ENCODE assay signal across 33 cellular contexts in genomic region chr1:187787696-187788095, GRCh38.
"Had no signal": no experiment of that assay in that cellular context is flagged by ENCODE, and none has a peak within 500 bp of the region (broad histone marks: within the 10 kb centered on the region; RNA-seq: fewer than 3 reads in every experiment).

No MANE protein-coding gene starts in this region.

- H3K36me3 Mint-ChIP-seq: activated naive CD8-positive, alpha-beta T cell treated with anti-CD3 and anti-CD28 coated beads for 36 hours; brain; naive thymus-derived CD8-positive, alpha-beta T cell; stimulated activated naive B cell treated with anti-CD40 and anti-IgM and Interleukin-4, amounts not matched to agents 10 μg/mL and 1 μg/mL and 100 μg/mL, for 72 hours had no signal

- H3K4me1 Mint-ChIP-seq: activated naive CD8-positive, alpha-beta T cell treated with anti-CD3 and anti-CD28 coated beads for 36 hours; brain; naive thymus-derived CD8-positive, alpha-beta T cell; stimulated activated naive B cell treated with anti-CD40 and anti-IgM and Interleukin-4, amounts not matched to agents 10 μg/mL and 1 μg/mL and 100 μg/mL, for 72 hours had no signal

- H3K4me3 Mint-ChIP-seq: activated naive CD4-positive, alpha-beta T cell treated with anti-CD3 and anti-CD28 coated beads for 36 hours; activated naive CD8-positive, alpha-beta T cell treated with anti-CD3 and anti-CD28 coated beads for 36 hours; activated T-helper 1 cell treated with anti-CD3 and anti-CD28 coated beads, Interleukin-12 subunit alpha, Interleukin-12 subunit beta, Interleukin-2, Interleukin-4 antibody, amounts not matched to agents 30 ng/mL and 10 ng/mL and 1 ng/mL, durations not matched to agents 14 hours and 24 hours and 36 hours; brain; naive thymus-derived CD8-positive, alpha-beta T cell; stimulated activated naive B cell treated with anti-CD40 and anti-IgM and Interleukin-4, amounts not matched to agents 10 μg/mL and 1 μg/mL and 100 μg/mL, for 72 hours; T-helper 1 cell treated with Interleukin-12 subunit alpha and Interleukin-12 subunit beta and Interleukin-4 antibody, amounts not matched to agents 30 μg/mL and 1 μg/mL, for 36 hours had no signal

- H3K9me3 Mint-ChIP-seq: activated naive CD4-positive, alpha-beta T cell treated with anti-CD3 and anti-CD28 coated beads for 36 hours; activated naive CD8-positive, alpha-beta T cell treated with anti-CD3 and anti-CD28 coated beads for 36 hours; activated T-helper 1 cell treated with anti-CD3 and anti-CD28 coated beads, Interleukin-12 subunit alpha, Interleukin-12 subunit beta, Interleukin-2, Interleukin-4 antibody, amounts not matched to agents 30 ng/mL and 10 ng/mL and 1 ng/mL, durations not matched to agents 14 hours and 24 hours and 36 hours; T-helper 1 cell treated with Interleukin-12 subunit alpha and Interleukin-12 subunit beta and Interleukin-4 antibody, amounts not matched to agents 30 μg/mL and 1 μg/mL, for 36 hours had no signal

- H3K27me3 ChIP-seq: adrenal gland, ascending aorta, dorsolateral prefrontal cortex, gastroesophageal sphincter, ovary, right atrium auricular region, stomach, thyroid gland, upper lobe of left lung, vagina had no signal

- H3K36me3 ChIP-seq: adrenal gland, ascending aorta, gastroesophageal sphincter, ovary, right atrium auricular region, stomach, thyroid gland, upper lobe of left lung, vagina had no signal

- H3K27me3 Mint-ChIP-seq: activated naive CD8-positive, alpha-beta T cell treated with anti-CD3 and anti-CD28 coated beads for 36 hours; brain; progenitor cell of endocrine pancreas; stimulated activated naive B cell treated with anti-CD40 and anti-IgM and Interleukin-4, amounts not matched to agents 10 μg/mL and 1 μg/mL and 100 μg/mL, for 72 hours had no signal

- H3K27ac ChIP-seq: adrenal gland, ascending aorta, coronary artery, dorsolateral prefrontal cortex, gastroesophageal sphincter, ovary, right atrium auricular region, stomach, thyroid gland, upper lobe of left lung, vagina, VCaP had no signal

- H3K9me3 ChIP-seq: adrenal gland, ascending aorta, gastroesophageal sphincter, ovary, right atrium auricular region, stomach, thyroid gland, upper lobe of left lung, vagina had no signal

- H3K4me3 ChIP-seq: adrenal gland, ascending aorta, coronary artery, dorsolateral prefrontal cortex, gastroesophageal sphincter, ovary, right atrium auricular region, stomach, thyroid gland, upper lobe of left lung, vagina had no signal

- ATAC-seq: activated CD4-positive, CD25-positive, alpha-beta regulatory T cell treated with anti-CD3 and anti-CD28 coated beads, Interleukin-2, amount 50 U/mL, for 24 hours; gastroesophageal sphincter; left cardiac atrium; naive thymus-derived CD8-positive, alpha-beta T cell; stimulated activated naive B cell treated with anti-CD40 and anti-IgM and Interleukin-4, amounts not matched to agents 10 μg/mL and 1 μg/mL and 100 μg/mL, for 72 hours had no signal

- H3K27ac Mint-ChIP-seq: activated naive CD4-positive, alpha-beta T cell treated with anti-CD3 and anti-CD28 coated beads for 36 hours; activated naive CD8-positive, alpha-beta T cell treated with anti-CD3 and anti-CD28 coated beads for 36 hours; activated T-helper 1 cell treated with anti-CD3 and anti-CD28 coated beads, Interleukin-12 subunit alpha, Interleukin-12 subunit beta, Interleukin-2, Interleukin-4 antibody, amounts not matched to agents 30 ng/mL and 10 ng/mL and 1 ng/mL, durations not matched to agents 14 hours and 24 hours and 36 hours; naive thymus-derived CD8-positive, alpha-beta T cell; progenitor cell of endocrine pancreas; stimulated activated naive B cell treated with anti-CD40 and anti-IgM and Interleukin-4, amounts not matched to agents 10 μg/mL and 1 μg/mL and 100 μg/mL, for 72 hours; T-helper 1 cell treated with Interleukin-12 subunit alpha and Interleukin-12 subunit beta and Interleukin-4 antibody, amounts not matched to agents 30 μg/mL and 1 μg/mL, for 36 hours had no signal

- DNase-seq: activated CD4-positive, alpha-beta T cell treated with anti-CD3 and anti-CD28 coated beads for 48 hours; activated CD4-positive, alpha-beta T cell treated with anti-CD3 and anti-CD28 coated beads, Interleukin-2, amount 50 U/mL, for 48 hours; activated CD8-positive, alpha-beta memory T cell treated with anti-CD3 and anti-CD28 coated beads, Interleukin-2, amount 50 U/mL, for 4 hours; activated effector memory CD4-positive, alpha-beta T cell treated with anti-CD3 and anti-CD28 coated beads, Interleukin-2, amount 50 U/mL, for 16 hours; activated naive CD4-positive, alpha-beta T cell treated with anti-CD3 and anti-CD28 coated beads for 36 hours; activated naive CD8-positive, alpha-beta T cell treated with anti-CD3 and anti-CD28 coated beads for 36 hours; activated T-cell treated with anti-CD3 and anti-CD28 coated beads, Interleukin-2, amount 50 U/mL, for 1 hour; adrenal gland; dorsolateral prefrontal cortex; head of caudate nucleus; hippocampal formation; left cardiac atrium; midbrain; naive thymus-derived CD8-positive, alpha-beta T cell; ovary; stimulated activated CD4-positive, alpha-beta T cell treated with anti-CD3 and anti-CD28 coated beads, Interleukin-15, amount 100 ng/mL, for 24 hours; stimulated activated CD4-positive, alpha-beta T cell treated with anti-CD3 and anti-CD28 coated beads, Interleukin-2, amount 100 ng/mL, for 24 hours; stimulated activated naive B cell treated with anti-CD40 and anti-IgM and Interleukin-4, amounts not matched to agents 10 μg/mL and 1 μg/mL and 100 μg/mL, for 72 hours; stomach; T-helper 9 cell; thyroid gland; upper lobe of left lung had no signal
